Comparison of ENCODE assay signal across 9 cellular contexts in the genomic region with DNA sequence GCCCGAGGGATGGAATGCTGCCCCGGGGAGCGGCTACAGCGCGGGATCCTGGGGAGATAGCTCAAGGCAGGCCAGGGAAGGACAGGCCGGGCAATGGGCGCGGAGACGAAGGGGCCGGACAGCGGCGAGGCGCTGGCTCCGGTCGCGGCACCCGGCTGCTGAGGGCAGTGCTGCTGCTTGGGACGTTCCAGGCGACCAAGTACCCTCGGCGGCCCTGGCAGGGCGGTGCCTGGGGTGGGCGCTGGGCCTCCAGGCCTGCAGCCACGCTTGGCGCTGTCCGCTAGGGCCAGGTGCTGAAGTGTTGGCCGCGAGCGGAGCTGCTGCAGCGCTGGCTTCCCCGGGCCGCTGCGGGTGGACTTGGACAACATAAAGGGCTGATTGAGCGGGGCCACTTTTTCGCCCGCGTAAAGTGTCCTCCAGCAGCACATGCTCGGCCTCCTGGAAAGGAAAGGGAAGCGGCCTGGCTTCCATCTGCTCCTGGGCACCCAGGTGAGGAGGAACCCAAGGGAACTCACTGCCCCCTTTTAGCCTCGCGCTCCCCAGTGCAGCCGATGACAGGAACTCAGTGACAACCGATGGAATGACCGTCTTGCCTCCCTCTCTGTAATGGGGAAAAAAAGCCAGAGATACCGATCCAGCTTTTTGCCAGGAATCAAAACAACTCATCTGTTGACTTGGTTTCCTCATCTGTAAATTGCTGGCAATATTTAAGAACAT. TPM values are rescaled to one million over a fixed set of nuclear protein-coding genes. Genes with fewer than 3 reads are reported as not detected.
DNase-seq lines count a peak whose midpoint lies in the region; TF ChIP-seq lines count a peak whose summit lies in the region.
"Had no signal": no experiment of that assay in that cellular context is flagged by ENCODE, and none has a peak within 500 bp of the region (broad histone marks: within the 10 kb centered on the region; RNA-seq: fewer than 3 reads in every experiment).

No MANE protein-coding gene starts in this region.

- DNase-seq in activated CD4-positive, alpha-beta T cell treated with anti-CD3 and anti-CD28 coated beads for 48 hours = peak; percentile 58
- DNase-seq in activated CD4-positive, alpha-beta T cell treated with anti-CD3 and anti-CD28 coated beads, Interleukin-2, amount 50 U/mL, for 4 hours = no peak
- DNase-seq in fibroblast of the aortic adventitia (ENCODE audit: low read depth) (peak; percentile 35), neural crest cell (ENCODE audit: low read depth, low spot score) (peak; percentile 94), amniotic stem cell (lab: John Stamatoyannopoulos, UW) (no peak), NCI-H1436 treated with DMSO at 0.1 percent for 48 hours (lab: John Stamatoyannopoulos, UW) (no peak)
- no peak for DNase-seq in activated CD4-positive, CD25-positive, alpha-beta regulatory T cell (lab: John Stamatoyannopoulos, UW)

- H3K9me3 Mint-ChIP-seq in neural crest cell = no peaks in the 10 kb centered on the region
- H3K9me3 Mint-ChIP-seq: naive thymus-derived CD8-positive, alpha-beta T cell had no signal

- H3K4me3 ChIP-seq in fibroblast of the aortic adventitia (ENCODE audit: low read depth, low read length) = no peak overlapping the region

- no peak for TF ChIP-seq CTCF in VCaP (conservative IDR thresholded peaks at IDR 0.05)
- TF ChIP-seq CTCF in fibroblast of the aortic adventitia (IDR thresholded peaks at IDR 0.05; ENCODE audit: insufficient read depth, low read length) = no peak
- no peak for TF ChIP-seq CTCF in neural crest cell (conservative IDR thresholded peaks at IDR 0.05)

- H3K27me3 Mint-ChIP-seq in neural crest cell (ENCODE audit: low read depth) = peaks cover 67% of the 10 kb centered on the region

- no peaks in the 10 kb centered on the region for H3K36me3 Mint-ChIP-seq in neural crest cell (ENCODE audit: low read depth)
- H3K36me3 Mint-ChIP-seq: naive thymus-derived CD8-positive, alpha-beta T cell had no signal

- no peak overlapping the region for H3K4me3 Mint-ChIP-seq in neural crest cell
- H3K4me3 Mint-ChIP-seq: naive thymus-derived CD8-positive, alpha-beta T cell had no signal

- H3K27ac ChIP-seq in VCaP = peak overlapping the region; percentile 92

- no peaks in the 10 kb centered on the region for H3K4me1 Mint-ChIP-seq in neural crest cell

- H3K27ac Mint-ChIP-seq in neural crest cell (ENCODE audit: unreplicated experiment) = no peak overlapping the region

RNA-seq across cellular contexts. Expression of a gene that starts 23.7 kb away (rescaled TPM):
- not detected in 2 replicates for total RNA-seq in fibroblast of the aortic adventitia (ENCODE audit: low replicate concordance)
- total RNA-seq in neural crest cell = not detected in 2 replicates
- total RNA-seq: naive thymus-derived CD8-positive, alpha-beta T cell had no signal

RNA-seq across cellular contexts. Expression of a gene that starts 53.4 kb away (rescaled TPM):
- total RNA-seq in fibroblast of the aortic adventitia (ENCODE audit: low replicate concordance) = 24.2 and 92.8 TPM in 2 replicates
- 30.5 and 33.6 TPM in 2 replicates for total RNA-seq in neural crest cell

Comparison
In these comparisons a context has a peak if more than half of its experiments do, and no peak if none do; other contexts are left out.
1. DNase-seq: peak in activated CD4-positive, alpha-beta T cell treated with anti-CD3 and anti-CD28 coated beads for 48 hours (single experiment), fibroblast of the aortic adventitia (single experiment) and neural crest cell (single experiment); none in activated CD4-positive, alpha-beta T cell treated with anti-CD3 and anti-CD28 coated beads, Interleukin-2, amount 50 U/mL, for 4 hours (0 of 2), amniotic stem cell (single experiment), NCI-H1436 treated with DMSO at 0.1 percent for 48 hours (single experiment) and activated CD4-positive, CD25-positive, alpha-beta regulatory T cell (0 of 4).